ENCODE assay signal across 13 cellular contexts in the genomic region with DNA sequence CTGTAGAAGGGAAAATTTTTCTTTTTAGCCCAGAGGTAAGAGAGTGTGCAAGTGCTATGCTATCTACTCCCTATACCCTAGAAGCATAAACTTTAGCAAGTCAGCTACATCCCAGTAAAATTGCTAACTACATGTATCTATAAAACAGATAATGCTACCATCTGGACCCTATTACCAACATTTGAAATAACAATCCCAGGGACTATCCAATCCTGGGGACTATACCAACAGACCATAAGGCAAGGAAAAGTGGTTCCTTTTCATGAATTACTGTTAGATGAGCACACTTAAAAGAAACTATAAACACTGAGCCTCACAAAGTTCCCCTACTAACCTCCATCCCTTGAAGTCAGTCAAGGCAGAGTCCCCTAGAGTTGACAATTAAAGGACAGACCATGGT.
"Had no signal": no experiment of that assay in that cellular context is flagged by ENCODE, and none has a peak within 500 bp of the region (broad histone marks: within the 10 kb centered on the region; RNA-seq: fewer than 3 reads in every experiment).

No MANE protein-coding gene starts in this region.

- H3K27me3 Mint-ChIP-seq: activated naive CD8-positive, alpha-beta T cell treated with anti-CD3 and anti-CD28 coated beads, Interleukin-2, amount 10 ng/mL, durations not matched to agents 7 days and 5 days; stimulated activated memory B cell treated with anti-CD40 and anti-IgM and Interleukin-4, amounts not matched to agents 10 μg/mL and 1 μg/mL and 100 μg/mL, for 72 hours had no signal

- H3K36me3 ChIP-seq: esophagus squamous epithelium, gastroesophageal sphincter, tibial nerve had no signal

- H3K4me3 Mint-ChIP-seq: activated CD8-positive, alpha-beta T cell treated with anti-CD3 and anti-CD28 coated beads, Interleukin-2, amount 10 ng/mL, durations not matched to agents 7 days and 5 days; activated naive CD8-positive, alpha-beta T cell treated with anti-CD3 and anti-CD28 coated beads, Interleukin-2, amount 10 ng/mL, durations not matched to agents 7 days and 5 days; mesothelial cell of epicardium; stimulated activated memory B cell treated with anti-CD40 and anti-IgM and Interleukin-4, amounts not matched to agents 10 μg/mL and 1 μg/mL and 100 μg/mL, for 72 hours; T-helper 1 cell treated with Interleukin-12 subunit alpha and Interleukin-12 subunit beta and Interleukin-4 antibody, amounts not matched to agents 30 μg/mL and 1 μg/mL, for 36 hours had no signal

- H3K4me3 ChIP-seq: esophagus squamous epithelium, gastroesophageal sphincter, tibial nerve had no signal

- H3K9me3 ChIP-seq: esophagus squamous epithelium, gastroesophageal sphincter, tibial nerve had no signal

- H3K27ac ChIP-seq: esophagus squamous epithelium, gastroesophageal sphincter, tibial nerve had no signal

- H3K36me3 Mint-ChIP-seq: activated naive CD8-positive, alpha-beta T cell treated with anti-CD3 and anti-CD28 coated beads, Interleukin-2, amount 10 ng/mL, durations not matched to agents 7 days and 5 days; mesothelial cell of epicardium; stimulated activated memory B cell treated with anti-CD40 and anti-IgM and Interleukin-4, amounts not matched to agents 10 μg/mL and 1 μg/mL and 100 μg/mL, for 72 hours had no signal

- DNase-seq: activated CD4-positive, alpha-beta T cell treated with anti-CD3 and anti-CD28 coated beads for 48 hours; activated CD8-positive, alpha-beta memory T cell treated with anti-CD3 and anti-CD28 coated beads, Interleukin-2, amount 50 U/mL, for 48 hours; activated CD8-positive, alpha-beta T cell treated with anti-CD3 and anti-CD28 coated beads, Interleukin-2, amount 10 ng/mL, durations not matched to agents 7 days and 5 days; activated naive CD8-positive, alpha-beta T cell treated with anti-CD3 and anti-CD28 coated beads, Interleukin-2, amount 10 ng/mL, durations not matched to agents 7 days and 5 days; anterior cingulate cortex; esophagus squamous epithelium; posterior cingulate gyrus; small intestine had no signal

- H3K9me3 Mint-ChIP-seq: mesothelial cell of epicardium; T-helper 1 cell treated with Interleukin-12 subunit alpha and Interleukin-12 subunit beta and Interleukin-4 antibody, amounts not matched to agents 30 μg/mL and 1 μg/mL, for 36 hours had no signal

- H3K4me1 ChIP-seq: gastroesophageal sphincter, tibial nerve had no signal

- H3K27me3 ChIP-seq: esophagus squamous epithelium, gastroesophageal sphincter, tibial nerve had no signal

- H3K27ac Mint-ChIP-seq: activated CD8-positive, alpha-beta T cell treated with anti-CD3 and anti-CD28 coated beads, Interleukin-2, amount 10 ng/mL, durations not matched to agents 7 days and 5 days; activated naive CD8-positive, alpha-beta T cell treated with anti-CD3 and anti-CD28 coated beads, Interleukin-2, amount 10 ng/mL, durations not matched to agents 7 days and 5 days; mesothelial cell of epicardium; stimulated activated memory B cell treated with anti-CD40 and anti-IgM and Interleukin-4, amounts not matched to agents 10 μg/mL and 1 μg/mL and 100 μg/mL, for 72 hours; T-helper 1 cell treated with Interleukin-12 subunit alpha and Interleukin-12 subunit beta and Interleukin-4 antibody, amounts not matched to agents 30 μg/mL and 1 μg/mL, for 36 hours had no signal

- ATAC-seq: activated CD8-positive, alpha-beta T cell treated with anti-CD3 and anti-CD28 coated beads, Interleukin-2, amount 10 ng/mL, durations not matched to agents 7 days and 5 days; gastroesophageal sphincter; stimulated activated memory B cell treated with anti-CD40 and anti-IgM and Interleukin-4, amounts not matched to agents 10 μg/mL and 1 μg/mL and 100 μg/mL, for 72 hours had no signal

- H3K4me1 Mint-ChIP-seq: activated naive CD8-positive, alpha-beta T cell treated with anti-CD3 and anti-CD28 coated beads, Interleukin-2, amount 10 ng/mL, durations not matched to agents 7 days and 5 days; stimulated activated memory B cell treated with anti-CD40 and anti-IgM and Interleukin-4, amounts not matched to agents 10 μg/mL and 1 μg/mL and 100 μg/mL, for 72 hours had no signal
